ENCODE assay signal across 8 cellular contexts in the genomic region with DNA sequence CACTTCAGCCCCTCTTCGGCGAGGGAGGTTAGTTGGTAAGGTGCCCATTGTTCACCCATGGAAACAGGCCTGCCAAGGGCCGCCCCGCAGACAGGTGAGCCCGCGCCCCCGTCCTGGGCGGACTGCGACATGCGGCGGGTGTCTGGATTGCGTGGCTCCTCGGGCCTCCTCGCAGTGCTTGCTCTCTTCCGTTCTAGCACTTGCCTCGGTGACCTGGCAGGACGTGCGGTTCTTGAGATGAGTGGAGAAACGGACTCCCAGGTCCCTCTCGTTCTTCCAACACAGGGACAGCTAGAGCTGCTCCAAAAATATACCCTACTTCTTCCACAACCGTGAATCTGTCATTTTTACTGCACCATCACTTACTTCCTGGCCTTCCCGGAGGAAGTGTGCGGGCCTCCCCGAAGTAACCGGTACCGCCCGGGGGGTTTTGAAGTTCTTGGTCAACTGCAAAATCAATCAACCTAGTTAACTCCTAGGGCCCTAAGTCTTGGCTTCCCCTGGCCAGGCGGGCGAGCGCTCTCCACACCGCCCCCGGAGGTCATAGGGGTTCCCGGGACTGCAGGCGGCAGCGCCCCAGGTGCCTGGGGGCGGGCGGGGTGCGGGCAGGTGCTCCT. TPM values are rescaled to one million over a fixed set of nuclear protein-coding genes. Genes with fewer than 3 reads are reported as not detected.
DNase-seq lines count a peak whose midpoint lies in the region; ATAC-seq and TF ChIP-seq lines count a peak whose summit lies in the region.

No MANE protein-coding gene starts in this region.

- 0 out of 2 replicates have a peak, but pooled peaks cover 2% of the 10 kb centered on the region for H3K4me1 ChIP-seq in SJCRH30
- peaks cover 9 to 29% of the 10 kb centered on the region in 2 donors for H3K4me1 ChIP-seq in adrenal gland (replicated peaks in 1 of 2)

- DNase-seq in SJCRH30: no peak
- DNase-seq in adrenal gland: peak; percentile 15 to 54 (median 25)
- DNase-seq in iPS-NIHi11 (ENCODE audit: low spot score): peak; percentile 82
- peak; percentile 16 to 35 (median 26) for DNase-seq in stimulated activated CD4-positive, alpha-beta T cell treated with anti-CD3 and anti-CD28 coated beads, Interleukin-1b, Interleukin-23, amount 100 ng/mL, for 24 hours (ENCODE audit: low read depth in 4 of 4, low spot score in 1 of 4)
- DNase-seq in cerebellar nuclear complex (lab: John Stamatoyannopoulos, UW): no peak
- no peak for DNase-seq in cerebellum (ENCODE audit: low spot score)

- H3K4me3 ChIP-seq in SJCRH30: peak overlapping the region; percentile 54
- H3K4me3 ChIP-seq in adrenal gland: peak overlapping the region in 2 of 4 donors; percentile 89 to 97

- H3K36me3 ChIP-seq in SJCRH30 (no peaks in the 10 kb centered on the region), adrenal gland (replicated peaks in 1 of 2) (no peaks in the 10 kb centered on the region)

- H3K27ac ChIP-seq in SJCRH30 (no peak overlapping the region), adrenal gland (peak overlapping the region in 3 of 5 donors; percentile 88 to 91 (median 90))

- H3K9me3 ChIP-seq in SJCRH30 (replicated peaks) (no peaks in the 10 kb centered on the region), adrenal gland (replicated peaks in 1 of 3) (no peaks in the 10 kb centered on the region)

- 49 to 60% (median 53%) methylated on average over 25 to 38 of the region's 38 CpGs for WGBS in adrenal gland, 4 donors

- H3K27me3 ChIP-seq in SJCRH30 (no peaks in the 10 kb centered on the region), adrenal gland (no peaks in the 10 kb centered on the region)

- no peak for TF ChIP-seq POLR2A in adrenal gland (IDR thresholded peaks at IDR 0.05)

- ATAC-seq in HG02759 (IDR thresholded peaks at IDR 0.05; ENCODE audit: unreplicated experiment): peak; percentile 30

- TF ChIP-seq CTCF in GM12873 (IDR thresholded peaks at IDR 0.05; ENCODE audit: insufficient read depth, low read depth, low read length, missing control alignments) (peak; percentile 57), adrenal gland (IDR thresholded peaks at IDR 0.05) (no peak)

- intact Hi-C loops in adrenal gland (cut with DNase I): loop anchor here in 1 of 2 donors (10.0 kb wide), 1 partner anchor 101 kb away; no protein-coding TSS in a partner anchor

RNA-seq across cellular contexts. Expression of a gene that starts 0.7 kb away (rescaled TPM):
- total RNA-seq in SJCRH30 (2014; rRNA removed; shearing (Covaris generic)): 29.7 and 30.3 TPM in 2 replicates
- 10 to 100 TPM; 28.0 to 94.3 (median 53.3) TPM for total RNA-seq in adrenal gland
- 10 to 100 TPM; 10.1 to 18.7 (median 15.8) TPM for polyA plus RNA-seq in adrenal gland
- total RNA-seq in cerebellum: 66.7 TPM

Comparison
In these comparisons a context has a peak if more than half of its experiments do, and no peak if none do; other contexts are left out.
1. DNase-seq: peak in adrenal gland (7 of 7), iPS-NIHi11 (single experiment) and stimulated activated CD4-positive, alpha-beta T cell treated with anti-CD3 and anti-CD28 coated beads, Interleukin-1b, Interleukin-23, amount 100 ng/mL, for 24 hours (4 of 4); none in SJCRH30 (0 of 2), cerebellar nuclear complex (0 of 2) and cerebellum (single experiment).